8 cellular contexts compared by ENCODE assay signal in the genomic region with DNA sequence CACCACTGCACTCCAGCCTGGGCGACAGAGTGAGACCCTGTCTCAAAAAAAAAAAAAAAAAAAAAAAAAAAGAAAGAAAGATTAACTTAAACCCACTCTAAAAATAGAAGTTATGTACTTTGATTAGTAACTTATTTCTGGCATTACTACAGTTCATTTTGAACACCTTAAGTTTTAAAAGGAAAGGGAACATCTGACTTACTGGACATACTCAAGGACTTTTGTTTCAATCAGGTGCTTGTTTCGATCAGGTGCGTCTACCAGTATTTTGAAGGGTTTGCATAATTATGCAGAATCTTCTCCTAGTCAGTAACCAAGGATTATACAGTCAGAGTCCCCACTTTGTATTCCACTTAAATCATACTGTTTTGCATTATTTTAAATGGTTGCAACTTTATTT.
"Had no signal": no experiment of that assay in that cellular context is flagged by ENCODE, and none has a peak within 500 bp of the region (broad histone marks: within the 10 kb centered on the region; RNA-seq: fewer than 3 reads in every experiment).

No MANE protein-coding gene starts in this region.

- FAIRE-seq: HTR-8/SVneo had no signal

- H3K4me1 ChIP-seq: HAP-1 had no signal

- H2AFZ ChIP-seq: GM23248 had no signal

- DNase-seq: GM23248, GOT3, H7, HFFc6, IMR-90 had no signal

- H3K4me3 ChIP-seq: GM23248, HAP-1 had no signal

- ATAC-seq: HCT116 had no signal

- H3K36me3 ChIP-seq: HAP-1 had no signal

- H3K9ac ChIP-seq: GM23248 had no signal

- H3K27ac ChIP-seq: GM23248 had no signal
